Comparison of ENCODE assay signal across 1 cellular context in the genomic region with DNA sequence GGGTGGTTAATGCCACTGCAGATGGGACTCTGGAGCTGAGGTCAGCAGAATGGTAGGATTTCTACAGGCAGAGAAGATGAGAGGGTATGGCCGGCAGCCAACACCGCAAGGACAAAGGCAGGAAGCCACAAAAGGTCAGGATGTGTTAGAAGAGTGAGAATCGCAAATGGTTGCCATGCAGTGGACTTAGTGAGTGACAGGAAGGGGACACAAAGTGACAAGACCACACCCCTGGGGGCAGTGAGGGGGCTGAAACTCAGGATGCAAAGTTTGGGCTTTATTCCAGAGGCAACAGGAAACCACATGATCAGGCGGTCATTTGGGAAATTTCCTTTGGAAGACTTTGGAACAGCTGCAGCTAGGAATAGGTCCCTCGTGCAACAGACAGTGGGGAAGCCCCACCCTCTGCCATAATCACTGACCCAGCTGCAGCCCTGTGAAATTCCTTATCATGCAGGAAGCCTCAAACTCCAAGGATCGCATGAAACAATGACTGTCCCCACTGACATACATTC.
TF ChIP-seq lines count a peak whose summit lies in the region.

No MANE protein-coding gene starts in this region.

TF ChIP-seq in HepG2, 621 proteins besides CTCF, POLR2A, EP300 and RAD21 (continued from another document and continues in another):
- TF ChIP-seq NFKB2 (CRISPR knock-in tag; IDR thresholded peaks at IDR 0.05; ENCODE audit: borderline replicate concordance) (no peak), ZNF296 (CRISPR knock-in tag; conservative IDR thresholded peaks at IDR 0.05) (no peak), PRMT3 (CRISPR knock-in tag; IDR thresholded peaks at IDR 0.05; ENCODE audit: borderline replicate concordance, low read depth) (no peak), CAMTA2 (CRISPR knock-in tag; IDR thresholded peaks at IDR 0.05; ENCODE audit: borderline replicate concordance) (no peak), SRF (IDR thresholded peaks at IDR 0.05; ENCODE audit: low read depth, low read length) (no peak), ZFP62 (CRISPR knock-in tag; IDR thresholded peaks at IDR 0.05) (no peak), ZNF605 (CRISPR knock-in tag; IDR thresholded peaks at IDR 0.05) (0 out of 2 replicates have a peak, but pooled peaks have one; percentile 22), POLR2AphosphoS2 (IDR thresholded peaks at IDR 0.05; ENCODE audit: low read depth, low read length) (no peak), POGZ (CRISPR knock-in tag; IDR thresholded peaks at IDR 0.05) (no peak; the same call in 1 of the 2 replicates), ZNF724P (CRISPR knock-in tag; IDR thresholded peaks at IDR 0.05; ENCODE audit: borderline replicate concordance) (no peak), ZFYVE20 (CRISPR knock-in tag; IDR thresholded peaks at IDR 0.05; ENCODE audit: borderline replicate concordance, low read depth) (no peak), ZNF205 (CRISPR knock-in tag; IDR thresholded peaks at IDR 0.05) (no peak), ZNF354B (CRISPR knock-in tag; IDR thresholded peaks at IDR 0.05) (no peak), MTA1 (CRISPR knock-in tag; IDR thresholded peaks at IDR 0.05; ENCODE audit: borderline replicate concordance) (no peak), MXI1 (IDR thresholded peaks at IDR 0.05; ENCODE audit: borderline replicate concordance, low read depth, low read length) (no peak), KLF6 (CRISPR knock-in tag; IDR thresholded peaks at IDR 0.05) (no peak), ZNF761 (CRISPR knock-in tag; conservative IDR thresholded peaks at IDR 0.05) (no peak), ZNF350 (CRISPR knock-in tag; IDR thresholded peaks at IDR 0.05; ENCODE audit: borderline replicate concordance, low read depth) (no peak), STAG1 (CRISPR knock-in tag; IDR thresholded peaks at IDR 0.05) (no peak), FIP1L1 (IDR thresholded peaks at IDR 0.05; ENCODE audit: borderline replicate concordance, insufficient read depth, low read depth, low read length) (no peak), NONO (IDR thresholded peaks at IDR 0.05) (no peak), NONO (CRISPR knock-in tag; conservative IDR thresholded peaks at IDR 0.05) (0 out of 2 replicates have a peak, but pooled peaks have one; percentile 24), TCF7L2 (IDR thresholded peaks at IDR 0.05; ENCODE audit: low read depth, low read length) (no peak), CEBPB (IDR thresholded peaks at IDR 0.05; ENCODE audit: borderline replicate concordance, low read depth, low read length) (no peak), NFYC (CRISPR knock-in tag; IDR thresholded peaks at IDR 0.05) (no peak), ZNF572 (CRISPR knock-in tag; IDR thresholded peaks at IDR 0.05) (no peak), ZNF282 (IDR thresholded peaks at IDR 0.05; ENCODE audit: partially characterized antibody) (no peak), ZSCAN25 (CRISPR knock-in tag; IDR thresholded peaks at IDR 0.05) (no peak), GATA4 (IDR thresholded peaks at IDR 0.05; ENCODE audit: borderline replicate concordance, low read depth) (no peak), GPN1 (CRISPR knock-in tag; IDR thresholded peaks at IDR 0.05; ENCODE audit: borderline replicate concordance) (no peak), MTF2 (CRISPR knock-in tag; IDR thresholded peaks at IDR 0.05; ENCODE audit: borderline replicate concordance) (no peak), AKAP8 (CRISPR knock-in tag; IDR thresholded peaks at IDR 0.05) (no peak), KDM5A (IDR thresholded peaks at IDR 0.05; ENCODE audit: borderline replicate concordance, low read length) (no peak), NFRKB (IDR thresholded peaks at IDR 0.05) (no peak), ONECUT2 (CRISPR knock-in tag; IDR thresholded peaks at IDR 0.05) (no peak), ZNF878 (CRISPR knock-in tag; IDR thresholded peaks at IDR 0.05) (0 out of 2 replicates have a peak, but pooled peaks have one; percentile 34), KMT2A (CRISPR knock-in tag; IDR thresholded peaks at IDR 0.05) (no peak), EED (CRISPR knock-in tag; IDR thresholded peaks at IDR 0.05) (no peak), CBX1 (IDR thresholded peaks at IDR 0.05; ENCODE audit: low read depth) (no peak), KLF9 (CRISPR knock-in tag; IDR thresholded peaks at IDR 0.05; ENCODE audit: low read depth) (no peak)
- TF ChIP-seq, protein P1, sequence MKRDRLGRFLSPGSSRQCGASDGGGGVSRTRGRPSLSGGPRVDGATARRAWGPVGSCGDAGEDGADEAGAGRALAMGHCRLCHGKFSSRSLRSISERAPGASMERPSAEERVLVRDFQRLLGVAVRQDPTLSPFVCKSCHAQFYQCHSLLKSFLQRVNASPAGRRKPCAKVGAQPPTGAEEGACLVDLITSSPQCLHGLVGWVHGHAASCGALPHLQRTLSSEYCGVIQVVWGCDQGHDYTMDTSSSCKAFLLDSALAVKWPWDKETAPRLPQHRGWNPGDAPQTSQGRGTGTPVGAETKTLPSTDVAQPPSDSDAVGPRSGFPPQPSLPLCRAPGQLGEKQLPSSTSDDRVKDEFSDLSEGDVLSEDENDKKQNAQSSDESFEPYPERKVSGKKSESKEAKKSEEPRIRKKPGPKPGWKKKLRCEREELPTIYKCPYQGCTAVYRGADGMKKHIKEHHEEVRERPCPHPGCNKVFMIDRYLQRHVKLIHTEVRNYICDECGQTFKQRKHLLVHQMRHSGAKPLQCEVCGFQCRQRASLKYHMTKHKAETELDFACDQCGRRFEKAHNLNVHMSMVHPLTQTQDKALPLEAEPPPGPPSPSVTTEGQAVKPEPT (CRISPR knock-in tag; IDR thresholded peaks at IDR 0.05; ENCODE audit: low read depth) = no peak
- TF ChIP-seq, protein P2, sequence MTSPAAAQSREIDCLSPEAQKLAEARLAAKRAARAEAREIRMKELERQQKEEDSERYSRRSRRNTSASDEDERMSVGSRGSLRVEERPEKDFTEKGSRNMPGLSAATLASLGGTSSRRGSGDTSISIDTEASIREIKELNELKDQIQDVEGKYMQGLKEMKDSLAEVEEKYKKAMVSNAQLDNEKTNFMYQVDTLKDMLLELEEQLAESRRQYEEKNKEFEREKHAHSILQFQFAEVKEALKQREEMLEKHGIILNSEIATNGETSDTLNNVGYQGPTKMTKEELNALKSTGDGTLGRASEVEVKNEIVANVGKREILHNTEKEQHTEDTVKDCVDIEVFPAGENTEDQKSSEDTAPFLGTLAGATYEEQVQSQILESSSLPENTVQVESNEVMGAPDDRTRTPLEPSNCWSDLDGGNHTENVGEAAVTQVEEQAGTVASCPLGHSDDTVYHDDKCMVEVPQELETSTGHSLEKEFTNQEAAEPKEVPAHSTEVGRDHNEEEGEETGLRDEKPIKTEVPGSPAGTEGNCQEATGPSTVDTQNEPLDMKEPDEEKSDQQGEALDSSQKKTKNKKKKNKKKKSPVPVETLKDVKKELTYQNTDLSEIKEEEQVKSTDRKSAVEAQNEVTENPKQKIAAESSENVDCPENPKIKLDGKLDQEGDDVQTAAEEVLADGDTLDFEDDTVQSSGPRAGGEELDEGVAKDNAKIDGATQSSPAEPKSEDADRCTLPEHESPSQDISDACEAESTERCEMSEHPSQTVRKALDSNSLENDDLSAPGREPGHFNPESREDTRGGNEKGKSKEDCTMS (CRISPR knock-in tag; conservative IDR thresholded peaks at IDR 0.05) = no peak
- TF ChIP-seq, protein P3, sequence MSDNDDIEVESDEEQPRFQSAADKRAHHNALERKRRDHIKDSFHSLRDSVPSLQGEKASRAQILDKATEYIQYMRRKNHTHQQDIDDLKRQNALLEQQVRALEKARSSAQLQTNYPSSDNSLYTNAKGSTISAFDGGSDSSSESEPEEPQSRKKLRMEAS (IDR thresholded peaks at IDR 0.05) = peak; percentile 34; the same call in 1 of the 2 replicates
- TF ChIP-seq, protein P4, sequence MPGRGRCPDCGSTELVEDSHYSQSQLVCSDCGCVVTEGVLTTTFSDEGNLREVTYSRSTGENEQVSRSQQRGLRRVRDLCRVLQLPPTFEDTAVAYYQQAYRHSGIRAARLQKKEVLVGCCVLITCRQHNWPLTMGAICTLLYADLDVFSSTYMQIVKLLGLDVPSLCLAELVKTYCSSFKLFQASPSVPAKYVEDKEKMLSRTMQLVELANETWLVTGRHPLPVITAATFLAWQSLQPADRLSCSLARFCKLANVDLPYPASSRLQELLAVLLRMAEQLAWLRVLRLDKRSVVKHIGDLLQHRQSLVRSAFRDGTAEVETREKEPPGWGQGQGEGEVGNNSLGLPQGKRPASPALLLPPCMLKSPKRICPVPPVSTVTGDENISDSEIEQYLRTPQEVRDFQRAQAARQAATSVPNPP (CRISPR knock-in tag; IDR thresholded peaks at IDR 0.05) = no peak
- TF ChIP-seq, protein P5, sequence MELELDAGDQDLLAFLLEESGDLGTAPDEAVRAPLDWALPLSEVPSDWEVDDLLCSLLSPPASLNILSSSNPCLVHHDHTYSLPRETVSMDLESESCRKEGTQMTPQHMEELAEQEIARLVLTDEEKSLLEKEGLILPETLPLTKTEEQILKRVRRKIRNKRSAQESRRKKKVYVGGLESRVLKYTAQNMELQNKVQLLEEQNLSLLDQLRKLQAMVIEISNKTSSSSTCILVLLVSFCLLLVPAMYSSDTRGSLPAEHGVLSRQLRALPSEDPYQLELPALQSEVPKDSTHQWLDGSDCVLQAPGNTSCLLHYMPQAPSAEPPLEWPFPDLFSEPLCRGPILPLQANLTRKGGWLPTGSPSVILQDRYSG (CRISPR knock-in tag; IDR thresholded peaks at IDR 0.05) = no peak
- TF ChIP-seq, protein P6, sequence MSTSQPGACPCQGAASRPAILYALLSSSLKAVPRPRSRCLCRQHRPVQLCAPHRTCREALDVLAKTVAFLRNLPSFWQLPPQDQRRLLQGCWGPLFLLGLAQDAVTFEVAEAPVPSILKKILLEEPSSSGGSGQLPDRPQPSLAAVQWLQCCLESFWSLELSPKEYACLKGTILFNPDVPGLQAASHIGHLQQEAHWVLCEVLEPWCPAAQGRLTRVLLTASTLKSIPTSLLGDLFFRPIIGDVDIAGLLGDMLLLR (CRISPR knock-in tag; IDR thresholded peaks at IDR 0.05) = no peak
- TF ChIP-seq, protein P7, sequence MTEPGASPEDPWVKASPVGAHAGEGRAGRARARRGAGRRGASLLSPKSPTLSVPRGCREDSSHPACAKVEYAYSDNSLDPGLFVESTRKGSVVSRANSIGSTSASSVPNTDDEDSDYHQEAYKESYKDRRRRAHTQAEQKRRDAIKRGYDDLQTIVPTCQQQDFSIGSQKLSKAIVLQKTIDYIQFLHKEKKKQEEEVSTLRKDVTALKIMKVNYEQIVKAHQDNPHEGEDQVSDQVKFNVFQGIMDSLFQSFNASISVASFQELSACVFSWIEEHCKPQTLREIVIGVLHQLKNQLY (CRISPR knock-in tag; IDR thresholded peaks at IDR 0.05) = no peak; the same call in 1 of the 2 replicates
- TF ChIP-seq, protein P8, sequence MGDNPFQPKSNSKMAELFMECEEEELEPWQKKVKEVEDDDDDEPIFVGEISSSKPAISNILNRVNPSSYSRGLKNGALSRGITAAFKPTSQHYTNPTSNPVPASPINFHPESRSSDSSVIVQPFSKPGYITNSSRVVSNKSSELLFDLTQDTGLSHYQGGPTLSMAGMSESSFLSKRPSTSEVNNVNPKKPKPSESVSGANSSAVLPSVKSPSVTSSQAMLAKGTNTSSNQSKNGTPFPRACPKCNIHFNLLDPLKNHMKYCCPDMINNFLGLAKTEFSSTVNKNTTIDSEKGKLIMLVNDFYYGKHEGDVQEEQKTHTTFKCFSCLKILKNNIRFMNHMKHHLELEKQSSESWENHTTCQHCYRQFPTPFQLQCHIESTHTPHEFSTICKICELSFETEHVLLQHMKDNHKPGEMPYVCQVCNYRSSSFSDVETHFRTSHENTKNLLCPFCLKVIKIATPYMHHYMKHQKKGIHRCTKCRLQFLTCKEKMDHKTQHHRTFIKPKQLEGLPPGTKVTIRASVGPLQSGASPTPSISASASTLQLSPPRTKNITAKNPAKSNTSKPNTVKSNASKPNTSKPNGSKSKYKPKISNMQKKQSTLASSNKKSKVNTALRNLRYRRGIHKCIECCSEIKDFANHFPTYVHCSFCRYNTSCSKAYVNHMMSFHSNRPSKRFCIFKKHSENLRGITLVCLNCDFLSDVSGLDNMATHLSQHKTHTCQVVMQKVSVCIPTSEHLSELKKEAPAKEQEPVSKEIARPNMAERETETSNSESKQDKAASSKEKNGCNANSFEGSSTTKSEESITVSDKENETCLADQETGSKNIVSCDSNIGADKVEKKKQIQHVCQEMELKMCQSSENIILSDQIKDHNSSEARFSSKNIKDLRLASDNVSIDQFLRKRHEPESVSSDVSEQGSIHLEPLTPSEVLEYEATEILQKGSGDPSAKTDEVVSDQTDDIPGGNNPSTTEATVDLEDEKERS (CRISPR knock-in tag; IDR thresholded peaks at IDR 0.05) = no peak
- TF ChIP-seq, protein P9, sequence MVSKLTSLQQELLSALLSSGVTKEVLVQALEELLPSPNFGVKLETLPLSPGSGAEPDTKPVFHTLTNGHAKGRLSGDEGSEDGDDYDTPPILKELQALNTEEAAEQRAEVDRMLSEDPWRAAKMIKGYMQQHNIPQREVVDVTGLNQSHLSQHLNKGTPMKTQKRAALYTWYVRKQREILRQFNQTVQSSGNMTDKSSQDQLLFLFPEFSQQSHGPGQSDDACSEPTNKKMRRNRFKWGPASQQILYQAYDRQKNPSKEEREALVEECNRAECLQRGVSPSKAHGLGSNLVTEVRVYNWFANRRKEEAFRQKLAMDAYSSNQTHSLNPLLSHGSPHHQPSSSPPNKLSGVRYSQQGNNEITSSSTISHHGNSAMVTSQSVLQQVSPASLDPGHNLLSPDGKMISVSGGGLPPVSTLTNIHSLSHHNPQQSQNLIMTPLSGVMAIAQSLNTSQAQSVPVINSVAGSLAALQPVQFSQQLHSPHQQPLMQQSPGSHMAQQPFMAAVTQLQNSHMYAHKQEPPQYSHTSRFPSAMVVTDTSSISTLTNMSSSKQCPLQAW (CRISPR knock-in tag; IDR thresholded peaks at IDR 0.05) = no peak; the same call in 1 of the 2 replicates
- TF ChIP-seq, protein P10, sequence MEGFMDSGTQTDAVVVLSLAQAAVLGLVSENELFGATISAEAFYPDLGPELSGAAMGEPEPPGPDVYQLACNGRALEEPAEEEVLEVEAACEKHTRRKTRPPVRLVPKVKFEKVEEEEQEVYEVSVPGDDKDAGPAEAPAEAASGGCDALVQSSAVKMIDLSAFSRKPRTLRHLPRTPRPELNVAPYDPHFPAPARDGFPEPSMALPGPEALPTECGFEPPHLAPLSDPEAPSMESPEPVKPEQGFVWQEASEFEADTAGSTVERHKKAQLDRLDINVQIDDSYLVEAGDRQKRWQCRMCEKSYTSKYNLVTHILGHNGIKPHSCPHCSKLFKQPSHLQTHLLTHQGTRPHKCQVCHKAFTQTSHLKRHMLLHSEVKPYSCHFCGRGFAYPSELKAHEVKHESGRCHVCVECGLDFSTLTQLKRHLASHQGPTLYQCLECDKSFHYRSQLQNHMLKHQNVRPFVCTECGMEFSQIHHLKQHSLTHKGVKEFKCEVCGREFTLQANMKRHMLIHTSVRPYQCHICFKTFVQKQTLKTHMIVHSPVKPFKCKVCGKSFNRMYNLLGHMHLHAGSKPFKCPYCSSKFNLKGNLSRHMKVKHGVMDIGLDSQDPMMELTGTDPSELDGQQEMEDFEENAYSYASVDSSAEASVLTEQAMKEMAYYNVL (CRISPR knock-in tag; IDR thresholded peaks at IDR 0.05; ENCODE audit: borderline replicate concordance) = peak; percentile 32; the same call in 1 of the 2 replicates
- TF ChIP-seq, protein P11, sequence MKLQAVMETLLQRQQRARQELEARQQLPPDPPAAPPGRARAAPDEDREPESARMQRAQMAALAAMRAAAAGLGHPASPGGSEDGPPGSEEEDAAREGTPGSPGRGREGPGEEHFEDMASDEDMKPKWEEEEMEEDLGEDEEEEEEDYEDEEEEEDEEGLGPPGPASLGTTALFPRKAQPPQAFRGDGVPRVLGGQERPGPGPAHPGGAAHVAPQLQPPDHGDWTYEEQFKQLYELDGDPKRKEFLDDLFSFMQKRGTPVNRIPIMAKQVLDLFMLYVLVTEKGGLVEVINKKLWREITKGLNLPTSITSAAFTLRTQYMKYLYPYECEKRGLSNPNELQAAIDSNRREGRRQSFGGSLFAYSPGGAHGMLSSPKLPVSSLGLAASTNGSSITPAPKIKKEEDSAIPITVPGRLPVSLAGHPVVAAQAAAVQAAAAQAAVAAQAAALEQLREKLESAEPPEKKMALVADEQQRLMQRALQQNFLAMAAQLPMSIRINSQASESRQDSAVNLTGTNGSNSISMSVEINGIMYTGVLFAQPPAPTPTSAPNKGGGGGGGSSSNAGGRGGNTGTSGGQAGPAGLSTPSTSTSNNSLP (IDR thresholded peaks at IDR 0.05; ENCODE audit: low read depth, low read length) = no peak
